ENCODE assay signal across 23 cellular contexts in the genomic region with DNA sequence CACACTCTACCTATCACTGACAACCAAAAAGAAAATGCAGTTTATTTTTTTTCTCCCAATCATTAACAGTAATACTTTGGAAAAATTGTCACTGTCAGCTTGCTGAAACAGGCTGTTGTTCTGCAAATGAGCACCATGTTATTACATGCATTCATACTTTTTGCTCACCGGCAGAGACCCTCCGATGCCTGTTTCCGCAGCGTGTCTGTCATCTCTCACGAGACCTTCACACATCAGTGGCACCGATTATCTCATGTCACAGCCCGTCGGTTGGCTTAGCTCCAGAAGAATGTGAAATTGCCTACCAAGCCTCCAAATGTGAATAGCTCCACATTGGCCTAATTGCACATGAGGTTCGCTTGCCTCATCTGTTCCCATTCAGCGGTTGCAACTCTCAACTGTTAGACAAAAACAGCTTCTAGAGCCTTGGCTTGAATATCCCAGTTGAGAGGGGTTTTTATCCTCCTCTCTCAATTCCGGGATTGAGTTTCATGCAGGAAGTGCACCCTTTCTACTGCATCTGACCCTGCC.
"Had no signal": no experiment of that assay in that cellular context is flagged by ENCODE, and none has a peak within 500 bp of the region (broad histone marks: within the 10 kb centered on the region; RNA-seq: fewer than 3 reads in every experiment).

No MANE protein-coding gene starts in this region.

- H3K27ac ChIP-seq: brain microvascular endothelial cell, foreskin keratinocyte, left ventricle myocardium inferior, prostate gland, right atrium auricular region, spleen, thoracic aorta, upper lobe of left lung, WERI-Rb-1 had no signal

- ATAC-seq: activated naive CD4-positive, alpha-beta T cell treated with anti-CD3 and anti-CD28 coated beads, Interleukin-2, amount 50 U/mL, for 72 hours; foreskin keratinocyte; natural killer cell had no signal

- H3K9me3 ChIP-seq: left ventricle myocardium inferior, prostate gland, right atrium auricular region, spleen, thoracic aorta, upper lobe of left lung had no signal

- H3K27me3 ChIP-seq: brain microvascular endothelial cell, foreskin keratinocyte, right atrium auricular region, upper lobe of left lung had no signal

- H3K36me3 ChIP-seq: brain microvascular endothelial cell, left ventricle myocardium inferior, prostate gland, right atrium auricular region, spleen, thoracic aorta, upper lobe of left lung, WERI-Rb-1 had no signal

- DNase-seq: activated CD4-positive, alpha-beta T cell treated with anti-CD3 and anti-CD28 coated beads, Interleukin-2, amount 50 U/mL, for 1 hour; activated CD4-positive, CD25-positive, alpha-beta regulatory T cell treated with anti-CD3 and anti-CD28 coated beads, Interleukin-2, amount 50 U/mL, for 72 hours; activated T-cell treated with anti-CD3 and anti-CD28 coated beads, Interleukin-2, amount 50 U/mL, for 1 hour; aorta; brain microvascular endothelial cell; central memory CD4-positive, alpha-beta T cell; dermis blood vessel endothelial cell; effector CD8-positive, alpha-beta T cell; erythroblast; foreskin keratinocyte; immature natural killer cell; left ventricle myocardium inferior; natural killer cell; spleen; stimulated activated CD4-positive, alpha-beta T cell treated with anti-CD3 and anti-CD28 coated beads, Interleukin-4, amount 100 ng/mL, for 1 hour; stimulated activated naive CD4-positive, alpha-beta T cell; upper lobe of left lung; WERI-Rb-1 had no signal

- FAIRE-seq: TTC549 had no signal

- H3K4me1 ChIP-seq: foreskin keratinocyte, left ventricle myocardium inferior, prostate gland, right atrium auricular region, spleen, upper lobe of left lung had no signal

- H3K4me3 ChIP-seq: left ventricle myocardium inferior, prostate gland, right atrium auricular region, spleen, thoracic aorta, upper lobe of left lung had no signal
